Comparison of ENCODE assay signal across 13 cellular contexts in the genomic region with DNA sequence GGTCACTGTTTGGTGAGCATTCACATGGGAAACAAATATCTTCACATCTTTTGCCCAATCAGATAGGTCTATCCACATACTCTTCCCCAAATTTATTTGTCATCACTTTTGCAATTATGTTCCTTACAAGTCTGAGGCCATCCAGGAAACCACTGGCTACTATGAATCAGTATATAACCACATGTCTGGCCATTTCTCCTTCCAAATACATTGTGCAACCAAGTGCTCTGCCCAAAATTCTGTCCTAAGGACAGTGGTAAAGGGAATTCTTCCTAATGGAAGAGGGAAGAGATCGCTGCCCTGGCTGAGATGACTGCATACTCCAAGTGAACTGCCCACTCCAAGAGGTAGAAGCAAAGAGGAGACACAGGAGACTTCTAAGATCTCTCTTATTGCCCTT.
DNase-seq lines count a peak whose midpoint lies in the region; TF ChIP-seq lines count a peak whose summit lies in the region.
"Had no signal": no experiment of that assay in that cellular context is flagged by ENCODE, and none has a peak within 500 bp of the region (broad histone marks: within the 10 kb centered on the region; RNA-seq: fewer than 3 reads in every experiment).

No MANE protein-coding gene starts in this region.

- peaks cover 13% of the 10 kb centered on the region for H3F3A ChIP-seq in SK-N-SH (replicated peaks; ENCODE audit: insufficient read depth)

- H3K36me3 ChIP-seq in breast epithelium (no peaks in the 10 kb centered on the region), vagina (no peaks in the 10 kb centered on the region), SK-N-SH (replicated peaks in 1 of 2; ENCODE audit: control insufficient read depth in 1 of 2, insufficient read depth in 2 of 2, low read length in 1 of 2) (no peaks in the 10 kb centered on the region)
- H3K36me3 ChIP-seq: Peyer's patch had no signal

- WGBS in SK-N-SH (ENCODE audit: low lambda C conversion rate): 100% methylated on average over 1 of the region's 1 CpG

- TF ChIP-seq CTCF in MCF 10A (IDR thresholded peaks at IDR 0.05; ENCODE audit: unreplicated experiment) (no peak), breast epithelium (IDR thresholded peaks at IDR 0.05) (no peak), vagina (IDR thresholded peaks at IDR 0.05) (no peak), SK-N-SH (IDR thresholded peaks at IDR 0.05) (no peak)

- TF ChIP-seq EP300 in SK-N-SH (IDR thresholded peaks at IDR 0.05; ENCODE audit: borderline replicate concordance in 1 of 2, low read depth in 1 of 2, low read length in 1 of 2): no peak

- H2AFZ ChIP-seq in SK-N-SH (ENCODE audit: low read depth): no peak overlapping the region

- peaks cover 25% of the 10 kb centered on the region for H3K4me1 Mint-ChIP-seq in MCF 10A (ENCODE audit: insufficient read depth, unreplicated experiment)

- POLR2A ChIA-PET in MCF 10A (lab: Yijun Ruan, JAX) (interaction anchor here (0.9 kb wide), 1 partner anchor 24 kb away, joined by 3 read pairs; no protein-coding TSS in a partner anchor), SK-N-SH (lab: Yijun Ruan, JAX) (no interaction called here)

- H4K20me1 ChIP-seq in SK-N-SH (ENCODE audit: insufficient read depth): no peaks in the 10 kb centered on the region

- CTCF ChIA-PET in MCF 10A (lab: Yijun Ruan, JAX) (interaction anchor here (0.7 to 1.6 kb wide), 3 partner anchors 11 to 140 kb away, joined by 4 to 5 read pairs (median 4); no protein-coding TSS in a partner anchor), SK-N-SH (lab: Yijun Ruan, JAX) (no interaction called here)

- H3K9me3 Mint-ChIP-seq in MCF 10A (ENCODE audit: unreplicated experiment): peaks cover 7% of the 10 kb centered on the region
- H3K9me3 Mint-ChIP-seq: activated naive CD4-positive, alpha-beta T cell treated with anti-CD3 and anti-CD28 coated beads, Interleukin-2, amount 50 U/mL, for 24 hours had no signal

- no TSS peak for BruUV-seq in MCF 10A (replicated peaks; lab: Mats Ljungman, UMichigan)

- H3K9me2 ChIP-seq in SK-N-SH: no peaks in the 10 kb centered on the region

- H3K27ac Mint-ChIP-seq in MCF 10A (ENCODE audit: low read depth, unreplicated experiment): peak overlapping the region; percentile 54
- H3K27ac Mint-ChIP-seq: activated CD8-positive, alpha-beta memory T cell treated with anti-CD3 and anti-CD28 coated beads, Interleukin-2, amount 10 ng/mL, durations not matched to agents 7 days and 5 days; activated naive CD4-positive, alpha-beta T cell treated with anti-CD3 and anti-CD28 coated beads, Interleukin-2, amount 50 U/mL, for 24 hours had no signal

- H3K27ac ChIP-seq in breast epithelium: no peak overlapping the region
- peak overlapping the region; percentile 13 for H3K27ac ChIP-seq in vagina
- H3K27ac ChIP-seq in SK-N-SH (ENCODE audit: low read depth in 2 of 2, low read length in 1 of 2): no peak overlapping the region
- H3K27ac ChIP-seq: KMS-11, Peyer's patch had no signal

- H3K79me2 ChIP-seq in SK-N-SH (ENCODE audit: insufficient read depth): no peaks in the 10 kb centered on the region

- no peaks in the 10 kb centered on the region for H3K9me3 ChIP-seq in breast epithelium
- no peaks in the 10 kb centered on the region for H3K9me3 ChIP-seq in vagina
- H3K9me3 ChIP-seq in SK-N-SH: no peaks in the 10 kb centered on the region
- H3K9me3 ChIP-seq: Peyer's patch had no signal

- H3K27me3 ChIP-seq in breast epithelium (no peaks in the 10 kb centered on the region), vagina (no peaks in the 10 kb centered on the region), SK-N-SH (ENCODE audit: insufficient read depth) (no peaks in the 10 kb centered on the region)
- H3K27me3 ChIP-seq: Peyer's patch had no signal

- H3K4me2 ChIP-seq in SK-N-SH: no peak overlapping the region
- H3K4me2 ChIP-seq: KMS-11 had no signal

- no peak overlapping the region for H3K4me3 ChIP-seq in breast epithelium
- H3K4me3 ChIP-seq in vagina: no peak overlapping the region
- H3K4me3 ChIP-seq in SK-N-SH (ENCODE audit: low read depth in 2 of 2, low read length in 1 of 2): no peak overlapping the region
- H3K4me3 ChIP-seq: Peyer's patch had no signal

- no peak for TF ChIP-seq RAD21 in SK-N-SH (IDR thresholded peaks at IDR 0.05; ENCODE audit: low read length)

- TF ChIP-seq POLR2A in breast epithelium (IDR thresholded peaks at IDR 0.05) (no peak), vagina (IDR thresholded peaks at IDR 0.05) (no peak)

- no peak overlapping the region for H3K4me3 Mint-ChIP-seq in MCF 10A (ENCODE audit: unreplicated experiment)
- H3K4me3 Mint-ChIP-seq: activated CD8-positive, alpha-beta memory T cell treated with anti-CD3 and anti-CD28 coated beads, Interleukin-2, amount 10 ng/mL, durations not matched to agents 7 days and 5 days; activated naive CD4-positive, alpha-beta T cell treated with anti-CD3 and anti-CD28 coated beads, Interleukin-2, amount 50 U/mL, for 24 hours had no signal

- intact Hi-C loops in MCF 10A (cut with micrococcal nuclease) (no loop called here), breast epithelium (cut with DNase I; ENCODE audit: low total_unique reads) (no loop called here), vagina (cut with DNase I) (no loop called here)

- no peaks in the 10 kb centered on the region for H3K27me3 Mint-ChIP-seq in MCF 10A (ENCODE audit: insufficient read depth, unreplicated experiment)
- H3K27me3 Mint-ChIP-seq: activated CD8-positive, alpha-beta memory T cell treated with anti-CD3 and anti-CD28 coated beads, Interleukin-2, amount 10 ng/mL, durations not matched to agents 7 days and 5 days; activated naive CD4-positive, alpha-beta T cell treated with anti-CD3 and anti-CD28 coated beads, Interleukin-2, amount 50 U/mL, for 24 hours had no signal

- H3K9ac ChIP-seq in SK-N-SH: no peak overlapping the region
- H3K9ac ChIP-seq: KMS-11 had no signal

- peak; percentile 95 for DNase-seq in MCF 10A (ENCODE audit: unreplicated experiment)
- DNase-seq in breast epithelium (ENCODE audit: low spot score in 2 of 2): no peak
- peak; percentile 52 for DNase-seq in astrocyte of the hippocampus (ENCODE audit: low read depth, low spot score)
- DNase-seq in hepatic stellate cell (ENCODE audit: low spot score): peak; percentile 55
- no peak for DNase-seq in vagina (ENCODE audit: extremely low spot score in 2 of 2)
- DNase-seq in SK-N-SH: no peak
- no peak for DNase-seq in putamen (ENCODE audit: low spot score)
- no peak for DNase-seq in Kasumi-1 (lab: John Stamatoyannopoulos, UW)
- DNase-seq: activated CD8-positive, alpha-beta memory T cell treated with anti-CD3 and anti-CD28 coated beads, Interleukin-2, amount 10 ng/mL, durations not matched to agents 7 days and 5 days; DMS79; Peyer's patch had no signal

- H3K4me1 ChIP-seq in breast epithelium: peaks cover 0 to 9% of the 10 kb centered on the region in 2 donors
- no peaks in the 10 kb centered on the region for H3K4me1 ChIP-seq in vagina
- peaks cover 0 to 14% of the 10 kb centered on the region in 2 experiments; a peak in 3 of 4 replicates for H3K4me1 ChIP-seq in SK-N-SH (ENCODE audit: control insufficient read depth in 1 of 2, insufficient read depth in 2 of 2, low read depth in 1 of 2, low read length in 1 of 2)

- no peaks in the 10 kb centered on the region for H3K36me3 Mint-ChIP-seq in MCF 10A (ENCODE audit: insufficient read depth, unreplicated experiment)
- H3K36me3 Mint-ChIP-seq: activated CD8-positive, alpha-beta memory T cell treated with anti-CD3 and anti-CD28 coated beads, Interleukin-2, amount 10 ng/mL, durations not matched to agents 7 days and 5 days; activated naive CD4-positive, alpha-beta T cell treated with anti-CD3 and anti-CD28 coated beads, Interleukin-2, amount 50 U/mL, for 24 hours had no signal

TF ChIP-seq in SK-N-SH, 30 proteins besides CTCF, POLR2A, EP300 and RAD21:
- TF ChIP-seq GATA2 (CRISPR knock-in tag; IDR thresholded peaks at IDR 0.05) (no peak), NRF1 (IDR thresholded peaks at IDR 0.05; ENCODE audit: low read depth, low read length) (no peak), ELF1 (IDR thresholded peaks at IDR 0.05) (no peak), RXRA (IDR thresholded peaks at IDR 0.05; ENCODE audit: borderline replicate concordance, low read depth) (no peak), FOXJ3 (CRISPR knock-in tag; IDR thresholded peaks at IDR 0.05) (no peak), NFIC (IDR thresholded peaks at IDR 0.05; ENCODE audit: borderline replicate concordance) (no peak)
- TF ChIP-seq, protein P1, sequence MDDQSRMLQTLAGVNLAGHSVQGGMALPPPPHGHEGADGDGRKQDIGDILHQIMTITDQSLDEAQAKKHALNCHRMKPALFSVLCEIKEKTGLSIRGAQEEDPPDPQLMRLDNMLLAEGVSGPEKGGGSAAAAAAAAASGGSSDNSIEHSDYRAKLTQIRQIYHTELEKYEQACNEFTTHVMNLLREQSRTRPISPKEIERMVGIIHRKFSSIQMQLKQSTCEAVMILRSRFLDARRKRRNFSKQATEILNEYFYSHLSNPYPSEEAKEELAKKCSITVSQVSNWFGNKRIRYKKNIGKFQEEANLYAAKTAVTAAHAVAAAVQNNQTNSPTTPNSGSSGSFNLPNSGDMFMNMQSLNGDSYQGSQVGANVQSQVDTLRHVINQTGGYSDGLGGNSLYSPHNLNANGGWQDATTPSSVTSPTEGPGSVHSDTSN (IDR thresholded peaks at IDR 0.05): no peak
- TF ChIP-seq, protein P2, sequence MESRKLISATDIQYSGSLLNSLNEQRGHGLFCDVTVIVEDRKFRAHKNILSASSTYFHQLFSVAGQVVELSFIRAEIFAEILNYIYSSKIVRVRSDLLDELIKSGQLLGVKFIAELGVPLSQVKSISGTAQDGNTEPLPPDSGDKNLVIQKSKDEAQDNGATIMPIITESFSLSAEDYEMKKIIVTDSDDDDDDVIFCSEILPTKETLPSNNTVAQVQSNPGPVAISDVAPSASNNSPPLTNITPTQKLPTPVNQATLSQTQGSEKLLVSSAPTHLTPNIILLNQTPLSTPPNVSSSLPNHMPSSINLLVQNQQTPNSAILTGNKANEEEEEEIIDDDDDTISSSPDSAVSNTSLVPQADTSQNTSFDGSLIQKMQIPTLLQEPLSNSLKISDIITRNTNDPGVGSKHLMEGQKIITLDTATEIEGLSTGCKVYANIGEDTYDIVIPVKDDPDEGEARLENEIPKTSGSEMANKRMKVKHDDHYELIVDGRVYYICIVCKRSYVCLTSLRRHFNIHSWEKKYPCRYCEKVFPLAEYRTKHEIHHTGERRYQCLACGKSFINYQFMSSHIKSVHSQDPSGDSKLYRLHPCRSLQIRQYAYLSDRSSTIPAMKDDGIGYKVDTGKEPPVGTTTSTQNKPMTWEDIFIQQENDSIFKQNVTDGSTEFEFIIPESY (IDR thresholded peaks at IDR 0.05; ENCODE audit: borderline replicate concordance, low read depth): no peak
- TF ChIP-seq, protein P3, sequence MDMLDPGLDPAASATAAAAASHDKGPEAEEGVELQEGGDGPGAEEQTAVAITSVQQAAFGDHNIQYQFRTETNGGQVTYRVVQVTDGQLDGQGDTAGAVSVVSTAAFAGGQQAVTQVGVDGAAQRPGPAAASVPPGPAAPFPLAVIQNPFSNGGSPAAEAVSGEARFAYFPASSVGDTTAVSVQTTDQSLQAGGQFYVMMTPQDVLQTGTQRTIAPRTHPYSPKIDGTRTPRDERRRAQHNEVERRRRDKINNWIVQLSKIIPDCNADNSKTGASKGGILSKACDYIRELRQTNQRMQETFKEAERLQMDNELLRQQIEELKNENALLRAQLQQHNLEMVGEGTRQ (IDR thresholded peaks at IDR 0.05; ENCODE audit: borderline replicate concordance, low read depth, low read length): no peak

Comparison
In these comparisons a context has a peak if more than half of its experiments do, and no peak if none do; other contexts are left out.
1. DNase-seq: peak in MCF 10A (single experiment), astrocyte of the hippocampus (single experiment) and hepatic stellate cell (single experiment); none in breast epithelium (0 of 2), vagina (0 of 2), SK-N-SH (single experiment), putamen (single experiment) and Kasumi-1 (0 of 2).